ENCODE assay signal across 11 cellular contexts in the genomic region with DNA sequence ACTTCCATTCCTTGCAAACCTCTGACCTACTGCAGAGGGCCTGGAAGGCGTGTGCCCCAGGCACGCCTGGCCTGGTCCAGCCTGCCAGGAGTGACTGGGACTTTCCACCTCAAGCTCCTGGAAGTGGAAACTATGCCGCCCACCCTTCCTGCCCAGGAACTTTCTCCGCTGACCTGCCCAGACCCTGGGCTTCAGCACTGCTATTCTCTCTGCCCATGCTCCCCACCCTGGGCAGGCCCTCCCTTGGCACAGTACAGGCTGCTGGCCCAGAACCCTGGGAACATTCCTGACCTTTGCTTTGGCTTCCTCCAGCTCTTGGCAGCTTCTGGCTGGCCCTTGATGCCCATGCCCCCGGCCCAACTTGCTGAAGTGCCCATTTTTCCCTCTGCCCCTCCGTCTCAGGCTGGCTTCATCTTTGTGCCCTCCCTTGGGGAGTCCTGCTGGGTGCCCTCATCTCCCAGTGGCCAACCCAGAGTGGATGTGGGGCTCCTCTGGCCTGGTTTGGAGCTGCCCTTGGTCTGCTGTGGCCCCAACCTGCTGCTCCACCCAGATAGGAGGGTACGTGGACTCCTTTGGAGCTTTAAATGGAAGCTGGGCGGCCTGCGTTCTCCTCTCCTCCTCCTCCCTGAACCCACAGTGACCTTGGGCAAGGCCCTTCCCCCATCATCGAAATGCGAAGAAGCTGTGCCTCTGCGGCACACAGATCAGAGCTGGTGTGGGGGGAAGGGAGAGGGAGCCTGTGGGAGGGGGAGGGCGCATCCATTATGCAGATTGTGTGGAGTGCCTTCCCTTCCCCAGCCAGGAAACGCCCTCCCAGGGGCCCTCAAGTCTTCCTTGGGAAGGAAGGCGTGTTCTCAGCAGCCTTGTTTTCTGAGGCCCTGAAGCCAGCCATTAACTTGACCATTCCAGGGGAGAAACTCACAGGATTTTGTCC. TPM values are rescaled to one million over a fixed set of nuclear protein-coding genes. Genes with fewer than 3 reads are reported as not detected.
DNase-seq lines count a peak whose midpoint lies in the region; ATAC-seq, FAIRE-seq and TF ChIP-seq lines count a peak whose summit lies in the region.
"Had no signal": no experiment of that assay in that cellular context is flagged by ENCODE, and none has a peak within 500 bp of the region (broad histone marks: within the 10 kb centered on the region; RNA-seq: fewer than 3 reads in every experiment).

No MANE protein-coding gene starts in this region.

- H2BK120ac ChIP-seq in H1 (replicated peaks; ENCODE audit: low read depth, low read length), result peak overlapping the region; percentile 93

- H3K4me2 ChIP-seq in H1 (ENCODE audit: insufficient read depth in 1 of 2, low read depth in 2 of 2, low read length in 2 of 2), result peak overlapping the region; percentile 50 to 60; a peak in 3 of 4 replicates

- POLR2A ChIA-PET in H1 (lab: Charles Lee; ENCODE audit: partially characterized antibody), result interaction anchor here (0.9 to 4.4 kb wide), 9 partner anchors 8 to 90 kb away, joined by 3 to 38 read pairs (median 4); no protein-coding TSS in a partner anchor

- H3K27me3 Mint-ChIP-seq in natural killer cell (ENCODE audit: low read depth in 2 of 2), result no peaks in the 10 kb centered on the region

- no peaks in the 10 kb centered on the region for H4K20me1 ChIP-seq in H1 (replicated peaks in 1 of 2; ENCODE audit: control insufficient read depth in 1 of 2, insufficient read depth in 2 of 2, low read length in 2 of 2)

- H2BK15ac ChIP-seq in H1 (ENCODE audit: low read length), result peak overlapping the region; percentile 95

- H2BK20ac ChIP-seq in H1 (ENCODE audit: low read length), result peak overlapping the region; percentile 99

- 39% methylated on average over 14 of the region's 15 CpGs; no CpG with 5 or more reads in 1 of the 2 experiments for WGBS in H1 (ENCODE audit: extremely low coverage in 1 of 2, insufficient coverage in 1 of 2, insufficient read length in 1 of 2, insufficient replicate concordance in 2 of 2, low coverage in 1 of 2, low lambda C conversion rate in 2 of 2, missing lambda C conversion rate in 1 of 2), 2 experiments
- WGBS in spleen, 5 donors, result 54 to 83% (median 65%) methylated on average over 13 to 15 of the region's 15 CpGs

- TF ChIP-seq POLR2A in H1 (IDR thresholded peaks at IDR 0.05; ENCODE audit: control extremely low read depth in 1 of 2, low read depth in 2 of 2, low read length in 2 of 2) (no peak; a peak in 1 of 3 replicates), spleen (IDR thresholded peaks at IDR 0.05) (no peak)

- TF ChIP-seq EP300 in H1 (IDR thresholded peaks at IDR 0.05; ENCODE audit: borderline replicate concordance in 1 of 2, low read depth in 2 of 2, low read length in 2 of 2), result peak; percentile 62 to 89

- peaks cover 53% of the 10 kb centered on the region for H3K4me1 ChIP-seq in HUES6 (ENCODE audit: control insufficient read depth, insufficient read depth, low read length)
- H3K4me1 ChIP-seq in H1 (replicated peaks in 1 of 4; ENCODE audit: control insufficient read depth in 3 of 4, insufficient read depth in 4 of 4, low read length in 3 of 4), result peaks cover 14 to 45% (median 36%) of the 10 kb centered on the region in 4 experiments
- peaks cover 10 to 20% of the 10 kb centered on the region in 2 donors for H3K4me1 ChIP-seq in left lung
- peaks cover 0 to 58% (median 31%) of the 10 kb centered on the region in 6 donors for H3K4me1 ChIP-seq in spleen

- H3K4me3 ChIP-seq in HUES6 (ENCODE audit: low read depth, low read length) (peak overlapping the region; percentile 18), H1 (ENCODE audit: extremely low read depth in 1 of 4, insufficient read depth in 2 of 4, low read depth in 3 of 4, low read length in 4 of 4) (peak overlapping the region in 3 of 4 experiments; percentile 13 to 44 (median 26); a peak in 4 of 8 replicates), left lung (peak overlapping the region in 1 of 2 donors; percentile 41), spleen (peak overlapping the region in 6 of 8 donors; percentile 39 to 72 (median 54))

- H3K9ac ChIP-seq in HUES6 (ENCODE audit: low read length) (peak overlapping the region; percentile 50), H1 (replicated peaks in 1 of 4; ENCODE audit: extremely low read depth in 1 of 4, low read depth in 3 of 4, low read length in 3 of 4) (peak overlapping the region in 2 of 4 experiments; percentile 25 to 27; a peak in 3 of 7 replicates)

- no peak overlapping the region for H3K4me3 Mint-ChIP-seq in natural killer cell

- peaks cover 8% of the 10 kb centered on the region for H3K36me3 Mint-ChIP-seq in natural killer cell

- in situ Hi-C loops in ACHN (cut with HindIII; ENCODE audit: low pct_ligation_motif_present, low pct_unique_long_range_greater_than_20kb, low sequenced_read_pairs), result no loop called here

- no peaks in the 10 kb centered on the region for H3K79me1 ChIP-seq in H1 (ENCODE audit: low read depth, low read length)

- H3K9me3 ChIP-seq in HUES6 (ENCODE audit: control insufficient read depth, insufficient read depth, low read depth, low read length) (peaks cover 24% of the 10 kb centered on the region), H1 (ENCODE audit: insufficient read depth in 2 of 2, low read depth in 1 of 2, low read length in 1 of 2) (peaks cover 3 to 9% of the 10 kb centered on the region in 2 experiments), left lung (peaks cover 0 to 17% of the 10 kb centered on the region in 2 donors), spleen (peaks cover 0 to 27% (median 20%) of the 10 kb centered on the region in 8 donors)

- no peaks in the 10 kb centered on the region for H3K79me2 ChIP-seq in H1 (ENCODE audit: control insufficient read depth in 1 of 2, insufficient read depth in 2 of 2, low read length in 2 of 2)

- peak; percentile 33 to 34; a peak in 3 of 4 replicates for TF ChIP-seq RAD21 in H1 (IDR thresholded peaks at IDR 0.05 in 1 of 2, conservative IDR thresholded peaks at IDR 0.05 in 1 of 2; ENCODE audit: low read depth in 2 of 2, low read length in 2 of 2)

- H3K36me3 ChIP-seq in HUES6 (ENCODE audit: control insufficient read depth, insufficient read depth, low read length) (no peaks in the 10 kb centered on the region), H1 (ENCODE audit: control insufficient read depth in 2 of 4, insufficient read depth in 4 of 4, low read length in 3 of 4) (no peaks in the 10 kb centered on the region), left lung (no peaks in the 10 kb centered on the region), spleen (no peaks in the 10 kb centered on the region)

- peak overlapping the region; percentile 44 for H3K4ac ChIP-seq in H1 (replicated peaks; ENCODE audit: insufficient read length, low read depth, low read length)

- H3K14ac ChIP-seq in H1 (ENCODE audit: insufficient read length), result no peak overlapping the region

- H3K9me3 Mint-ChIP-seq in natural killer cell, result peaks cover 3 to 6% of the 10 kb centered on the region in 2 donors

- no peak overlapping the region for H3K27ac Mint-ChIP-seq in natural killer cell

- no peak overlapping the region; the same call in 1 of the 2 replicates for H4K8ac ChIP-seq in H1 (ENCODE audit: extremely low read depth, insufficient read depth, low read length)

- no peaks in the 10 kb centered on the region for H3K23me2 ChIP-seq in H1 (ENCODE audit: low read depth, low read length)

- DNase-seq in H1 (ENCODE audit: low read depth in 1 of 2, low spot score in 2 of 2) (peak; percentile 80 to 88), left lung (no peak), spleen (peak; percentile 82), natural killer cell (no peak), ACHN (no peak)
- DNase-seq: DMS53, Karpas-422 had no signal

- H3K56ac ChIP-seq in H1 (replicated peaks; ENCODE audit: insufficient read length, low read depth, low read length), result peak overlapping the region; percentile 37

- peak; percentile 61 for ATAC-seq in left lung
- ATAC-seq in natural killer cell, result no peak
- ATAC-seq in SK-N-SH treated with all-trans-retinoic acid at 6 μM for 48 hours, result no peak
- ATAC-seq in GM21367 (IDR thresholded peaks at IDR 0.05; ENCODE audit: unreplicated experiment), result no peak

- peak; percentile 81 for FAIRE-seq in H1 (lab: Jason Lieb, UNC)
- FAIRE-seq: keratinocyte had no signal

- peak overlapping the region; percentile 99 for H2BK5ac ChIP-seq in H1 (ENCODE audit: low read depth, low read length)

- intact Hi-C loops in left lung (cut with DNase I) (loop anchor here in 1 of 2 donors (10.0 kb wide), 1 partner anchor 151 kb away; no protein-coding TSS in a partner anchor), spleen (cut with DNase I; ENCODE audit: low total_unique reads) (no loop called here), natural killer cell (cut with micrococcal nuclease) (no loop called here)

- no peaks in the 10 kb centered on the region for H3K27me3 ChIP-seq in HUES6 (ENCODE audit: control insufficient read depth, insufficient read depth, low read length)
- H3K27me3 ChIP-seq in H1 (replicated peaks in 1 of 4; ENCODE audit: control insufficient read depth in 3 of 4, extremely low read depth in 1 of 4, insufficient read depth in 3 of 4, low read length in 3 of 4), result no peaks in the 10 kb centered on the region
- H3K27me3 ChIP-seq in left lung, result no peaks in the 10 kb centered on the region
- H3K27me3 ChIP-seq in spleen (replicated peaks in 1 of 7), result peaks cover 0 to 4% (median 0%) of the 10 kb centered on the region in 7 donors

- H3K18ac ChIP-seq in H1 (ENCODE audit: extremely low read depth, low read length), result peak overlapping the region; percentile 92

- H4K5ac ChIP-seq in H1 (ENCODE audit: insufficient read length, low read depth, low read length), result peak overlapping the region; percentile 48

- H3K23ac ChIP-seq in H1 (ENCODE audit: insufficient read length), result no peak overlapping the region

- H3K4me1 Mint-ChIP-seq in natural killer cell, result peaks cover 0 to 5% of the 10 kb centered on the region in 2 donors

- CTCF ChIA-PET in H1 (lab: Charles Lee; ENCODE audit: partially characterized antibody), result interaction anchor here (0.6 to 26.4 kb wide), 5 partner anchors 6 to 260 kb away, joined by 3 to 975 read pairs (median 5); a partner anchor contains a TSS

- TF ChIP-seq CTCF in H1 (IDR thresholded peaks at IDR 0.05; ENCODE audit: control extremely low read depth in 1 of 3, insufficient read depth in 1 of 3, low read depth in 1 of 3, low read length in 3 of 3) (no peak), left lung (IDR thresholded peaks at IDR 0.05) (no peak), spleen (IDR thresholded peaks at IDR 0.05 in 8 of 11, conservative IDR thresholded peaks at IDR 0.05 in 3 of 11) (no peak), natural killer cell (IDR thresholded peaks at IDR 0.05) (no peak)

- peak overlapping the region; percentile 88; the same call in 1 of the 2 replicates for H2AK5ac ChIP-seq in H1 (ENCODE audit: low read depth, low read length)

- peak overlapping the region; percentile 85 for H4K91ac ChIP-seq in H1 (replicated peaks; ENCODE audit: insufficient read length, low read length)

- peak overlapping the region; percentile 99 for H2BK12ac ChIP-seq in H1 (ENCODE audit: low read depth, low read length)

- H2AFZ ChIP-seq in H1 (ENCODE audit: low read length), result no peak overlapping the region

- H3K27ac ChIP-seq in HUES6 (ENCODE audit: low read depth, low read length) (peak overlapping the region; percentile 79), H1 (ENCODE audit: low read depth, low read length) (peak overlapping the region; percentile 80), left lung (peak overlapping the region; percentile 64 to 76), spleen (peak overlapping the region; percentile 49 to 87 (median 76))

RNA-seq across cellular contexts. Expression of a gene that starts 3.4 kb away (rescaled TPM):
- total RNA-seq in H1 (2021; fragmentation: NEBNext Ultra II Directional; extraction: Animal tissue kit (Norgen Biotek cat#: 25700)), result 0.96 and 1.2 TPM in 2 replicates
- polyA plus RNA-seq in H1 (2011; rRNA removed) (1.1 and 1.2 TPM in 2 replicates), spleen (10 to 100 TPM in 1 of 3 donors, 1 to 10 TPM in 2; 4.8 to 10.3 (median 5.9) TPM)
- 3.0 TPM for polyA plus RNA-seq in H1 (2011; cell fraction: cytosol; rRNA removed)
- polyA plus RNA-seq in H1 (2011; cell fraction: nucleus; rRNA removed), result 2.9 TPM
- polyA plus RNA-seq in H1 (2012, experiment 1 of 2), result 0.52 to 2.5 TPM (median 2.0 TPM) in 4 replicates
- polyA plus RNA-seq in H1 (2012, experiment 2 of 2), result 0.93 TPM
- polyA plus RNA-seq in H1 (2013, experiment 1 of 2), result 2.1 TPM
- polyA plus RNA-seq in H1 (2013, experiment 2 of 2), result 1.8 TPM
- polyA minus RNA-seq in H1 (2011; rRNA and poly(A)+ RNA removed), result 2.3 and 2.7 TPM in 2 replicates
- 1.1 TPM for polyA minus RNA-seq in H1 (2011; cell fraction: cytosol; rRNA and poly(A)+ RNA removed)
- polyA minus RNA-seq in H1 (2011; cell fraction: nucleus; rRNA and poly(A)+ RNA removed), result 1.4 TPM
- total RNA-seq in left lung (10 to 100 TPM; 20.6 to 41.8 TPM), spleen (100 to 1,000 TPM in 1 of 7 donors, 10 to 100 TPM in 6; 54.2 to 120 (median 81.0) TPM), natural killer cell (1 to 10 TPM in 1 of 3 donors, not detected in 2; 1.3 TPM)

RNA-seq across cellular contexts. Expression of a gene that starts 4.4 kb away (rescaled TPM):
- 4.4 and 4.8 TPM in 2 replicates for total RNA-seq in H1 (2021; fragmentation: NEBNext Ultra II Directional; extraction: Animal tissue kit (Norgen Biotek cat#: 25700))
- polyA plus RNA-seq in H1 (2011; rRNA removed) (12.2 and 14.6 TPM in 2 replicates), spleen (100 to 1,000 TPM in 1 of 3 donors, 10 to 100 TPM in 2; 84.3 to 127 (median 98.9) TPM)
- polyA plus RNA-seq in H1 (2011; cell fraction: cytosol; rRNA removed), result 22.4 TPM
- polyA plus RNA-seq in H1 (2011; cell fraction: nucleus; rRNA removed), result 13.2 TPM
- 6.8 to 14.9 TPM (median 10.7 TPM) in 4 replicates for polyA plus RNA-seq in H1 (2012, experiment 1 of 2)
- polyA plus RNA-seq in H1 (2012, experiment 2 of 2), result 8.0 TPM
- polyA plus RNA-seq in H1 (2013, experiment 1 of 2), result 6.2 TPM
- 5.9 TPM for polyA plus RNA-seq in H1 (2013, experiment 2 of 2)
- 0.88 and 3.1 TPM in 2 replicates for polyA minus RNA-seq in H1 (2011; rRNA and poly(A)+ RNA removed)
- 3.0 TPM for polyA minus RNA-seq in H1 (2011; cell fraction: cytosol; rRNA and poly(A)+ RNA removed)
- 4.1 TPM for polyA minus RNA-seq in H1 (2011; cell fraction: nucleus; rRNA and poly(A)+ RNA removed)
- total RNA-seq in left lung (10 to 100 TPM in 1 of 2 donors, 1 to 10 TPM in 1; 4.3 to 15.0 TPM), spleen (10 to 100 TPM; 19.9 to 83.0 (median 69.4) TPM), natural killer cell (not detected)

RNA-seq across cellular contexts. Expression of a gene that starts 14.3 kb away (rescaled TPM):
- not detected in 2 replicates for total RNA-seq in H1 (2021; fragmentation: NEBNext Ultra II Directional; extraction: Animal tissue kit (Norgen Biotek cat#: 25700))
- polyA plus RNA-seq in H1 (2011; rRNA removed) (not detected in 2 replicates), spleen (10 to 100 TPM; 61.6 to 84.5 (median 73.5) TPM)
- not detected for polyA plus RNA-seq in H1 (2011; cell fraction: cytosol; rRNA removed)
- polyA plus RNA-seq in H1 (2011; cell fraction: nucleus; rRNA removed), result not detected
- not detected in 4 replicates for polyA plus RNA-seq in H1 (2012, experiment 1 of 2)
- not detected for polyA plus RNA-seq in H1 (2012, experiment 2 of 2)
- polyA plus RNA-seq in H1 (2013, experiment 1 of 2), result 0.08 TPM
- polyA plus RNA-seq in H1 (2013, experiment 2 of 2), result 0.20 TPM
- polyA minus RNA-seq in H1 (2011; rRNA and poly(A)+ RNA removed), result not detected in 2 replicates
- not detected for polyA minus RNA-seq in H1 (2011; cell fraction: cytosol; rRNA and poly(A)+ RNA removed)
- not detected for polyA minus RNA-seq in H1 (2011; cell fraction: nucleus; rRNA and poly(A)+ RNA removed)
- total RNA-seq in left lung (10 to 100 TPM; 47.9 to 94.1 TPM), spleen (100 to 1,000 TPM in 1 of 7 donors, 10 to 100 TPM in 6; 23.9 to 139 (median 50.7) TPM), natural killer cell (not detected)

Comparison
In these comparisons a context has a peak if more than half of its experiments do, and no peak if none do; other contexts are left out.
1. DNase-seq: peak in H1 (2 of 2) and spleen (single experiment); none in left lung (0 of 2), natural killer cell (single experiment) and ACHN (single experiment).
2. RNA of a gene that starts 3.4 kb away (total RNA-seq): 54.2 to 120 TPM in spleen and 20.6 to 41.8 TPM in left lung; 0.96 to 1.2 TPM in H1 and 1.3 TPM in natural killer cell; every median in the first group is over 4 times any median in the second.
3. RNA of a gene that starts 14.3 kb away (total RNA-seq): 47.9 to 94.1 TPM in left lung and 23.9 to 139 TPM in spleen; not detected in H1 and not detected in natural killer cell; every median in the first group is over 10 times any median in the second.
4. Peak in every context shown above with its lines, with median percentiles within 50 percentile points of each other: H3K27ac ChIP-seq.